12 cellular contexts compared by ENCODE assay signal in genomic region chr12:57227315-57228115, GRCh38. TPM values are rescaled to one million over a fixed set of nuclear protein-coding genes. Genes with fewer than 3 reads are reported as not detected.
A peak's percentile ranks its signal among the peaks of the same experiment; 100 is the strongest.
DNase-seq lines count a peak whose midpoint lies in the region; ATAC-seq and TF ChIP-seq lines count a peak whose summit lies in the region.
"Had no signal": no experiment of that assay in that cellular context is flagged by ENCODE, and none has a peak within 500 bp of the region (broad histone marks: within the 10 kb centered on the region; RNA-seq: fewer than 3 reads in every experiment).

No MANE protein-coding gene starts in this region.

- DNase-seq in A673 (ENCODE audit: low spot score) (no peak), GM23248 (peak; percentile 56), NCI-H524 treated with DMSO at 0.1 percent for 48 hours (lab: John Stamatoyannopoulos, UW) (no peak), NCI-H128 (lab: John Stamatoyannopoulos, UW; ENCODE audit: unreplicated experiment) (no peak)
- DNase-seq: body of pancreas; NCI-H1105; SHP77; stimulated activated naive CD4-positive, alpha-beta T cell treated with Interleukin-2 at 50 U/mL for 16 hours had no signal

- H3K9ac ChIP-seq in GM23248 (no peak overlapping the region), iPS-18a (ENCODE audit: low read length) (peak overlapping the region; percentile 13)

- no peaks in the 10 kb centered on the region for H4K20me1 ChIP-seq in GM23248 (ENCODE audit: insufficient read depth)

- no peak overlapping the region for H2AFZ ChIP-seq in GM23248

- intact Hi-C loops in A673 (cut with micrococcal nuclease; ENCODE audit: unreplicated experiment), result no loop called here

- H3K4me2 ChIP-seq in GM23248 (ENCODE audit: unreplicated experiment), result no peak overlapping the region

- no peaks in the 10 kb centered on the region for H3K9me2 ChIP-seq in GM23248 (ENCODE audit: insufficient read depth)

- H3K27me3 ChIP-seq in A673 (replicated peaks; ENCODE audit: insufficient read depth, low read depth, low read length, poor library complexity), result no peaks in the 10 kb centered on the region
- H3K27me3 ChIP-seq in GM23248 (replicated peaks; ENCODE audit: insufficient read depth), result no peaks in the 10 kb centered on the region
- peaks cover 74% of the 10 kb centered on the region for H3K27me3 ChIP-seq in iPS-18a (ENCODE audit: control insufficient read depth, insufficient read depth, low read length)

- TF ChIP-seq CTCF in A673 (conservative IDR thresholded peaks at IDR 0.05; ENCODE audit: low read depth, low read length) (no peak), VCaP (conservative IDR thresholded peaks at IDR 0.05) (no peak)

- H3K36me3 ChIP-seq in A673 (ENCODE audit: insufficient read depth, low read length, poor library complexity, severe bottlenecking) (peaks cover 20% of the 10 kb centered on the region), GM23248 (ENCODE audit: low read depth) (peaks cover 9% of the 10 kb centered on the region), iPS-18a (ENCODE audit: control insufficient read depth, low read depth, low read length) (peaks cover 17% of the 10 kb centered on the region)

- ATAC-seq in HG02588 (IDR thresholded peaks at IDR 0.05; ENCODE audit: unreplicated experiment) (no peak), HG03045 (IDR thresholded peaks at IDR 0.05; ENCODE audit: unreplicated experiment) (no peak)
- ATAC-seq: body of pancreas had no signal

- POLR2A ChIA-PET in A673 (lab: Charles Lee; ENCODE audit: low non-redundant PET), result interaction anchor here (0.5 kb wide), 1 partner anchor 926 kb away, joined by 3 read pairs; no protein-coding TSS in a partner anchor

- H3K4me3 ChIP-seq in A673 (ENCODE audit: low read depth, low read length, poor library complexity, severe bottlenecking), result peak overlapping the region; percentile 11
- H3K4me3 ChIP-seq in GM23248, result no peak overlapping the region
- peak overlapping the region; percentile 60 for H3K4me3 ChIP-seq in iPS-18a (ENCODE audit: low read length)
- H3K4me3 ChIP-seq: body of pancreas had no signal

- BruUV-seq in A673 (replicated peaks; lab: Mats Ljungman, UMichigan), result no TSS peak

- peaks cover 35% of the 10 kb centered on the region for H3K79me2 ChIP-seq in GM23248 (ENCODE audit: insufficient read depth)

- in situ Hi-C loops in GM23248 (cut with MboI), result no loop called here

- H3K4me1 ChIP-seq in A673 (ENCODE audit: insufficient read depth, low read length, poor library complexity, severe bottlenecking), result peaks cover 33% of the 10 kb centered on the region
- peaks cover 17% of the 10 kb centered on the region for H3K4me1 ChIP-seq in GM23248 (ENCODE audit: insufficient read depth)
- peaks cover 31% of the 10 kb centered on the region for H3K4me1 ChIP-seq in iPS-18a (ENCODE audit: control insufficient read depth, low read depth, low read length)

- H3K27ac ChIP-seq in A673 (ENCODE audit: low read depth, low read length, poor library complexity, severe bottlenecking) (no peak overlapping the region), GM23248 (no peak overlapping the region), VCaP (peak overlapping the region; percentile 96), iPS-18a (ENCODE audit: low read length) (no peak overlapping the region)
- H3K27ac ChIP-seq: body of pancreas had no signal

- peaks cover 7% of the 10 kb centered on the region for H3F3A ChIP-seq in GM23248 (ENCODE audit: insufficient read depth)

- WGBS in GM23248 (ENCODE audit: low coverage in 1 of 2, low lambda C conversion rate in 2 of 2, missing lambda C conversion rate in 2 of 2), 2 experiments, result 78 to 89% methylated on average over 7 to 8 of the region's 8 CpGs

- CTCF ChIA-PET in A673 (lab: Charles Lee), result interaction anchor here (0.7 kb wide), 1 partner anchor 12 kb away, joined by 3 read pairs; no protein-coding TSS in a partner anchor

- H3K9me3 ChIP-seq in A673 (ENCODE audit: low read depth, low read length, poor library complexity, severe bottlenecking), result no peaks in the 10 kb centered on the region
- no peaks in the 10 kb centered on the region for H3K9me3 ChIP-seq in GM23248 (ENCODE audit: low read depth)
- H3K9me3 ChIP-seq in iPS-18a (ENCODE audit: control insufficient read depth, low read depth, low read length), result no peaks in the 10 kb centered on the region
- H3K9me3 ChIP-seq: body of pancreas had no signal

RNA-seq across cellular contexts. Expression of gene SHMT2, which starts 2.0 kb away (rescaled TPM):
- total RNA-seq in A673 (2021), result 274 and 310 TPM in 2 replicates
- total RNA-seq in GM23248 (2014; rRNA removed; shearing (Covaris generic)), result 272 and 341 TPM in 2 replicates
- polyA plus RNA-seq in GM23248 (2016; fragmentation: Nextera tagmentation; extraction: Ambion mirVana), result 184 and 185 TPM in 2 replicates

RNA-seq across cellular contexts. Expression of gene NXPH4, which starts 10.9 kb away (rescaled TPM):
- total RNA-seq in A673 (2021), result 4.8 and 6.0 TPM in 2 replicates
- 5.6 and 5.7 TPM in 2 replicates for total RNA-seq in GM23248 (2014; rRNA removed; shearing (Covaris generic))
- polyA plus RNA-seq in GM23248 (2016; fragmentation: Nextera tagmentation; extraction: Ambion mirVana), result 5.4 and 6.7 TPM in 2 replicates

RNA-seq across cellular contexts. Expression of gene STAC3, which starts 23.5 kb away (rescaled TPM):
- total RNA-seq in A673 (2021), result 7.0 and 8.4 TPM in 2 replicates
- total RNA-seq in GM23248 (2014; rRNA removed; shearing (Covaris generic)), result 0.32 and 1.3 TPM in 2 replicates
- polyA plus RNA-seq in GM23248 (2016; fragmentation: Nextera tagmentation; extraction: Ambion mirVana), result 0.35 and 0.52 TPM in 2 replicates
